In the genomic region with DNA sequence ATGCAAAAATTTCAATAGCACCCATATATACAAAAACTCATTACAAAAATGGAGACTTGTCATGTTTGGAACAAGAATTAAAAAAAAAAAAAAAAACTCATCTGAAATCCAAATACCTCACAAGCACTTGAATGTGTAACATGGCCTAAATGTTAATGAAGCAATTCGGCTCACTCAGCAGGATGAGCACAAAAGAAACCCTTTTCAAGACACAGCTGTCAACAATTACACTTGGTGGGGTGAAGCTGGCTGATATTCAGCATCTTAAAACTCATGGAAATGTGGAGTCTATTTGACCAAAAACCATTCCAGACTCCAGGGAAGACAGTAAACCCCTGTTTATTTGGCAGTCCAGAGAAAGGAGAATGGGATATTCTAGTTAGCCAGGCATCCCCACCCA, we compare ENCODE assay signal across 26 cellular contexts.
DNase-seq lines count a peak whose midpoint lies in the region; TF ChIP-seq lines count a peak whose summit lies in the region.
"Had no signal": no experiment of that assay in that cellular context is flagged by ENCODE, and none has a peak within 500 bp of the region (broad histone marks: within the 10 kb centered on the region; RNA-seq: fewer than 3 reads in every experiment).

No MANE protein-coding gene starts in this region.

- intact Hi-C loops in sigmoid colon (cut with DNase I), result no loop called here

- no peaks in the 10 kb centered on the region for H3K27me3 ChIP-seq in sigmoid colon
- H3K27me3 ChIP-seq: colonic mucosa, pancreas, SJSA1, upper lobe of right lung had no signal

- H3K36me3 ChIP-seq in sigmoid colon, result no peaks in the 10 kb centered on the region
- H3K36me3 ChIP-seq: colonic mucosa, pancreas, SJSA1, upper lobe of right lung had no signal

- H3K4me3 ChIP-seq in sigmoid colon, result no peak overlapping the region
- H3K4me3 ChIP-seq: colonic mucosa, pancreas, SJSA1, upper lobe of right lung had no signal

- peaks cover 0 to 3% (median 0%) of the 10 kb centered on the region in 4 donors for H3K9me3 ChIP-seq in sigmoid colon
- H3K9me3 ChIP-seq: colonic mucosa, pancreas, SJSA1, upper lobe of right lung had no signal

- DNase-seq in DMS79 (lab: John Stamatoyannopoulos, UW), result peak; percentile 66
- DNase-seq in NCI-H1105 (lab: John Stamatoyannopoulos, UW), result peak; percentile 15
- peak; percentile 8 for DNase-seq in cerebellar cortex (ENCODE audit: low spot score)
- DNase-seq in pons (ENCODE audit: low spot score), result peak; percentile 58
- no peak for DNase-seq in NOMO-1 (lab: John Stamatoyannopoulos, UW; ENCODE audit: unreplicated experiment in 2 of 2)
- no peak for DNase-seq in sigmoid colon
- DNase-seq in HT-29 (ENCODE audit: low spot score), result no peak
- DNase-seq: activated CD4-positive, alpha-beta T cell treated with anti-CD3 and anti-CD28 coated beads, Interleukin-2, amount 50 U/mL, for 4 hours; activated CD4-positive, CD25-positive, alpha-beta regulatory T cell; activated naive CD4-positive, alpha-beta T cell treated with anti-CD3 and anti-CD28 coated beads, Interleukin-2, amount 50 U/mL, for 16 hours; CD4-positive, alpha-beta T cell; colonic mucosa; effector memory CD8-positive, alpha-beta T cell; erythroblast; left cardiac atrium; NCI-H1436 treated with DMSO at 0.1 percent for 48 hours; NCI-H526 treated with DMSO at 0.1 percent for 48 hours; nephron progenitor cell; pancreas; right cardiac atrium; RPMI8226; stimulated activated CD4-positive, alpha-beta T cell treated with anti-CD3 and anti-CD28 coated beads, Interleukin-2, amount 100 ng/mL, for 48 hours; substantia nigra; T-helper 1 cell; upper lobe of right lung had no signal

- TF ChIP-seq POLR2A in sigmoid colon (IDR thresholded peaks at IDR 0.05), result no peak

- no peak overlapping the region for H3K27ac ChIP-seq in sigmoid colon
- H3K27ac ChIP-seq: colonic mucosa, pancreas, SJSA1, upper lobe of right lung had no signal

- H3K4me1 ChIP-seq in sigmoid colon, result peaks cover 0 to 8% (median 3%) of the 10 kb centered on the region in 4 donors
- H3K4me1 ChIP-seq: colonic mucosa, pancreas, SJSA1, upper lobe of right lung had no signal

- no peak for TF ChIP-seq CTCF in sigmoid colon (IDR thresholded peaks at IDR 0.05)

- TF ChIP-seq EP300 in sigmoid colon (IDR thresholded peaks at IDR 0.05), result no peak

- WGBS in sigmoid colon, 2 donors, result 85 to 86% methylated on average over 1 of the region's 1 CpG

Comparison
In these comparisons a context has a peak if more than half of its experiments do, and no peak if none do; other contexts are left out.
1. DNase-seq: peak in DMS79 (single experiment), NCI-H1105 (single experiment), cerebellar cortex (single experiment) and pons (single experiment); none in NOMO-1 (0 of 2), sigmoid colon (single experiment) and HT-29 (single experiment).